In the genomic region with DNA sequence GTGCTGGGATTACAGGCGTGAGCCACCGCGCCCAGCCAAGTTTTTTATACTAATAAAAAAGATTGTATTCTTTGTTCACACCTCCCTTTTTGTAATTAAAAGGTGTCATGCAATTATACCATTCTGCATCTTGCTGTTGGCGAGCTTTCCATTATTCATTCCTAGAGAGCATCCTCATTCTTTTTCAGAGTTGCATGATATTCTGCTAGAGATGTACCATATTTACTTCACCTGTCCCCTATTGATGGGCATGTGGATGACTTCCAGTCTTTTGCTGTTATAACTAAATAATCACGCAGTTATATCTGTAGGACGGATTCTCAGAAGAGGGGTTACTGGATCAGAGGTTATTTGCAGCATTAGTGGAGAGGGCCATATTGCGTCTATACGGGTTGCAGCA, we compare ENCODE assay signal across 13 cellular contexts.
"Had no signal": no experiment of that assay in that cellular context is flagged by ENCODE, and none has a peak within 500 bp of the region (broad histone marks: within the 10 kb centered on the region; RNA-seq: fewer than 3 reads in every experiment).

No MANE protein-coding gene starts in this region.

- H3K27ac Mint-ChIP-seq: dendritic cell treated with granulocyte-macrophage colony-stimulating factor and Interleukin-4, amounts not matched to agents 40 ng/mL and 50 ng/mL, for 4 days had no signal

- H3K27me3 Mint-ChIP-seq: dendritic cell treated with granulocyte-macrophage colony-stimulating factor and Interleukin-4, amounts not matched to agents 40 ng/mL and 50 ng/mL, for 4 days had no signal

- H3K9me3 ChIP-seq: heart left ventricle, prostate gland, SK-N-SH, tibial nerve had no signal

- H3K4me1 ChIP-seq: prostate gland had no signal

- H3K36me3 ChIP-seq: heart left ventricle, prostate gland had no signal

- H3K4me3 ChIP-seq: heart left ventricle, prostate gland, tibial nerve had no signal

- H3K4me3 Mint-ChIP-seq: dendritic cell treated with granulocyte-macrophage colony-stimulating factor and Interleukin-4, amounts not matched to agents 40 ng/mL and 50 ng/mL, for 4 days had no signal

- H3K9me3 Mint-ChIP-seq: dendritic cell treated with granulocyte-macrophage colony-stimulating factor and Interleukin-4, amounts not matched to agents 40 ng/mL and 50 ng/mL, for 4 days had no signal

- ATAC-seq: heart left ventricle, right cardiac atrium had no signal

- H3K27me3 ChIP-seq: heart left ventricle, tibial nerve had no signal

- DNase-seq: activated CD4-positive, alpha-beta T cell treated with anti-CD3 and anti-CD28 coated beads, Interleukin-2, amount 50 U/mL, for 48 hours; activated naive CD4-positive, alpha-beta T cell; amygdala; cerebellar nuclear complex; heart left ventricle; right cardiac atrium; SK-N-SH; stimulated activated CD4-positive, alpha-beta T cell treated with anti-CD3 and anti-CD28 coated beads, Interleukin-4, amount 100 ng/mL, for 24 hours; substantia nigra had no signal

- H3K27ac ChIP-seq: epithelial cell of prostate, heart left ventricle, prostate gland, tibial nerve had no signal
